ENCODE assay signal across 8 cellular contexts in the genomic region with DNA sequence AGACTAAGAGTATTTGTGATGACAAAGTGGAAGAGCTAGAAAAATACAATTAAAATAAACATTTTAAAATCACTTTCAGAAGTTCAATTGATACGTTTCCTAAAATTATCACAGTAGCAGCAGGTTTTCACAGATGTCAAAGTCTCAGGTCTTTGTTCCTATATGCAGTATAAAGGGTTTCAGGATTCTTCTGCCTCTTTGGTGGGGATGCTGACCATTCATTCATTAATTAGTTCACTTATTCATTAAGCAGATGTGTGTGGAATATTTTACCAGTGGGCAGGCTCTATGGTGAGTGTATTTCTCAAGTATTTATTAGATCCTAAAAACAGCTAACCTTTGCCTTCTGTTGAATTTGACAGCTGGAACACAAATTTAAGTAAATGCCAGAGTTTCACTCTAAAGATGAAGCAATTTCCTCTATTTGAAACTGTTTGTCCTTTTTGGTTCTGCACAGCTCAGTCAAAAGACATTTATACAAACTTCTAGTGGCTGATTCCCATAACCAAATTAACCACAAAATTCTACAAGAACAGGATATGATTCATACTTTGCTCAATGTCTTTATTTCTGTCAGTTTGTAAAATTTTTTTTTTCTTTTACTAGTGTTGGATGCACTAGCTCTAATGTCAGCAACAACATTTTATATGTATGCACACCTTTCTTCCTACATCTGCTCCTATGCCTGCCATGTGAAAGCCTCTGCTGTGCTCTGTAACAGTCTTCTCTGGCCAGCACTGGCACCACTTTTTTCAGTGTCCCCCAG.
DNase-seq lines count a peak whose midpoint lies in the region; ATAC-seq and TF ChIP-seq lines count a peak whose summit lies in the region.

No MANE protein-coding gene starts in this region.

- peaks cover 14% of the 10 kb centered on the region for H3K4me1 Mint-ChIP-seq in T-helper 1 cell treated with Interleukin-12 subunit alpha and Interleukin-12 subunit beta and Interleukin-4 antibody, amounts not matched to agents 30 μg/mL and 1 μg/mL, for 36 hours (ENCODE audit: low read depth)

- H3K9me3 ChIP-seq in WERI-Rb-1 (ENCODE audit: severe bottlenecking) = no peaks in the 10 kb centered on the region

- no peak overlapping the region for H3K27ac ChIP-seq in WERI-Rb-1

- peak; percentile 56 for ATAC-seq in HG03175 (IDR thresholded peaks at IDR 0.05; ENCODE audit: unreplicated experiment)

- H3K27me3 ChIP-seq in WERI-Rb-1 (ENCODE audit: insufficient read depth, low read depth, severe bottlenecking) = no peaks in the 10 kb centered on the region

- TF ChIP-seq CTCF in AG09319 (IDR thresholded peaks at IDR 0.05; ENCODE audit: low read depth, low read length) = no peak
- no peak for TF ChIP-seq CTCF in WERI-Rb-1 (IDR thresholded peaks at IDR 0.05; ENCODE audit: low read depth, low read length)

- peak overlapping the region; percentile 64 for H3K27ac Mint-ChIP-seq in T-helper 1 cell treated with Interleukin-12 subunit alpha and Interleukin-12 subunit beta and Interleukin-4 antibody, amounts not matched to agents 30 μg/mL and 1 μg/mL, for 36 hours

- no peaks in the 10 kb centered on the region for H3K36me3 ChIP-seq in WERI-Rb-1

- H3K36me3 Mint-ChIP-seq in T-helper 1 cell treated with Interleukin-12 subunit alpha and Interleukin-12 subunit beta and Interleukin-4 antibody, amounts not matched to agents 30 μg/mL and 1 μg/mL, for 36 hours (ENCODE audit: low read depth) = no peaks in the 10 kb centered on the region

- no peaks in the 10 kb centered on the region for H3K27me3 Mint-ChIP-seq in T-helper 1 cell treated with Interleukin-12 subunit alpha and Interleukin-12 subunit beta and Interleukin-4 antibody, amounts not matched to agents 30 μg/mL and 1 μg/mL, for 36 hours (ENCODE audit: low read depth)

- H3K9me3 Mint-ChIP-seq in T-helper 1 cell treated with Interleukin-12 subunit alpha and Interleukin-12 subunit beta and Interleukin-4 antibody, amounts not matched to agents 30 μg/mL and 1 μg/mL, for 36 hours = no peaks in the 10 kb centered on the region

- no peak overlapping the region for H3K4me3 ChIP-seq in WERI-Rb-1 (ENCODE audit: low read depth, low read length)

- peak overlapping the region; percentile 21 for H3K4me3 Mint-ChIP-seq in T-helper 1 cell treated with Interleukin-12 subunit alpha and Interleukin-12 subunit beta and Interleukin-4 antibody, amounts not matched to agents 30 μg/mL and 1 μg/mL, for 36 hours

- DNase-seq in AG09319 (ENCODE audit: extremely low read depth, low read depth) = peak; percentile 76
- peak; percentile 96 for DNase-seq in iris pigment epithelial cell (ENCODE audit: low read depth)
- no peak for DNase-seq in NCI-H2196 (lab: John Stamatoyannopoulos, UW; ENCODE audit: unreplicated experiment)
- no peak for DNase-seq in WERI-Rb-1
- DNase-seq in germinal center (ENCODE audit: low spot score) = no peak
- DNase-seq in DMS79 treated with DMSO at 0.1 percent for 48 hours (lab: John Stamatoyannopoulos, UW) = no peak

Comparison
In these comparisons a context has a peak if more than half of its experiments do, and no peak if none do; other contexts are left out.
1. DNase-seq: peak in AG09319 (single experiment) and iris pigment epithelial cell (single experiment); none in NCI-H2196 (single experiment), WERI-Rb-1 (single experiment), germinal center (single experiment) and DMS79 treated with DMSO at 0.1 percent for 48 hours (single experiment).